Comparison of ENCODE assay signal across 8 cellular contexts in the genomic region with DNA sequence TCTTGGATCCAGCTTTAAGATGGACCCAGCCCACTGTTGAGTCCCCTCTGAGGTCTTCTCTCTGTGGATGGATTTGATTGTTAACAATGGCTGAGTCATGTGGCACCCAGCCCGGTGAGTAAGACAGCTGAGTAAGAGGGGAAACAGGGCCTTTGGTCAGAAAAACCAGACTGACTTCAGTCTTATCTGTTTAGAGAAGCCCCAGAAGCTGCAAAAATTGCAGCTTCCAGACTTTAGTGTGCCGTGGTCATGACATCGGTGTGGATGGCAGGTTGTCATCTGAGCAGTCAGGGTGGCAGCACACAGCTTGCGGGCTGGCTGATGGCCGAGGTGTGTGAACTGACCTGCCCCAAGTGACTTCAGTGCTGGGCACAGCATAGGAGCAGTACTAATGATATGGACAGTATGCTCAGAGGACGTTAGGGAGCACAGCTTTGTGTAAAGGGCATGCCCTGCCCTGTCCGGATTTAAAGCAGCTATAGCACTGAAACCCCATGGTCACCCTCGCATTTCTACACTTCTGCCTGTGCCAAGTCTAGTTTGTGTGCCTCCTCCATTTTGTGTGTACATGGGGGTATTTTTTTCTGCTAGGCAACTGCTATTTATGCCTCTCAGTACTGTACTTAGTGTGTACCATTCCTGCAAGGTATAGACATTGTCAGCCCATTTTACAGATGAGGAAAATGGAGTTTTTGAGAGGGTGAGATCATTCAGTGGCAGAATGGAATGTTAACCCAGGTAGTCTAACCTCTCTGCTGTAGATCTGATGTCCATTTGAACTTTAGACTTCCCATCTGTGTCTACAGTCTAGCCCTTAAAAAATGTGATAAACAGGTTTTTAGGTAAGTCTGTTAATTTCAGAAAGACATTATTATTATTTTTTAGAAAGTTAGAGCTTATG. TPM values are rescaled to one million over a fixed set of nuclear protein-coding genes. Genes with fewer than 3 reads are reported as not detected.
DNase-seq lines count a peak whose midpoint lies in the region; ATAC-seq and TF ChIP-seq lines count a peak whose summit lies in the region.

No MANE protein-coding gene starts in this region.

- 0 out of 2 replicates have a peak, but pooled peaks have one; percentile 1 for TF ChIP-seq RAD21 in Ishikawa (IDR thresholded peaks at IDR 0.05; ENCODE audit: low read depth)

- H3K27me3 ChIP-seq in adrenal gland: no peaks in the 10 kb centered on the region
- H3K27me3 ChIP-seq in right atrium auricular region: no peaks in the 10 kb centered on the region
- no peaks in the 10 kb centered on the region for H3K27me3 ChIP-seq in gastrocnemius medialis

- peak; percentile 74; the same call in 1 of the 2 replicates for TF ChIP-seq EP300 in Ishikawa (IDR thresholded peaks at IDR 0.05; ENCODE audit: borderline replicate concordance)

- peak; percentile 98 for DNase-seq in EH (ENCODE audit: low read depth)
- DNase-seq in adrenal gland: peak; percentile 87 to 96 (median 95)
- DNase-seq in right atrium auricular region (ENCODE audit: low spot score): peak; percentile 92
- peak; percentile 50 to 65 for DNase-seq in gastrocnemius medialis
- no peak for DNase-seq in NCI-H2171 (lab: John Stamatoyannopoulos, UW)
- no peak for DNase-seq in D341Med (ENCODE audit: low spot score)

- H3K36me3 ChIP-seq in adrenal gland (replicated peaks in 1 of 2) (no peaks in the 10 kb centered on the region), right atrium auricular region (no peaks in the 10 kb centered on the region), gastrocnemius medialis (no peaks in the 10 kb centered on the region)

- intact Hi-C loops in adrenal gland (cut with DNase I): no loop called here
- intact Hi-C loops in gastrocnemius medialis (cut with DNase I; ENCODE audit: low total_unique reads): no loop called here

- H3K9me3 ChIP-seq in adrenal gland (replicated peaks in 1 of 3) (no peaks in the 10 kb centered on the region), right atrium auricular region (no peaks in the 10 kb centered on the region), gastrocnemius medialis (no peaks in the 10 kb centered on the region)

- TF ChIP-seq CTCF in adrenal gland (IDR thresholded peaks at IDR 0.05) (no peak), right atrium auricular region (IDR thresholded peaks at IDR 0.05) (no peak), gastrocnemius medialis (IDR thresholded peaks at IDR 0.05 in 4 of 5, conservative IDR thresholded peaks at IDR 0.05 in 1 of 5) (no peak)

- H3K4me1 ChIP-seq in adrenal gland (replicated peaks in 1 of 2): peaks cover 42 to 61% of the 10 kb centered on the region in 2 donors
- H3K4me1 ChIP-seq in right atrium auricular region: peaks cover 0 to 53% of the 10 kb centered on the region in 2 donors
- peaks cover 6% of the 10 kb centered on the region in 2 donors for H3K4me1 ChIP-seq in gastrocnemius medialis

- 22 to 27% (median 25%) methylated on average over 6 to 8 of the region's 8 CpGs for WGBS in adrenal gland, 4 donors

- no peak overlapping the region for H3K4me3 ChIP-seq in adrenal gland
- H3K4me3 ChIP-seq in right atrium auricular region: no peak overlapping the region
- H3K4me3 ChIP-seq in gastrocnemius medialis: no peak overlapping the region

- TF ChIP-seq POLR2A in adrenal gland (IDR thresholded peaks at IDR 0.05) (peak in 1 of 2 donors; percentile 73), gastrocnemius medialis (IDR thresholded peaks at IDR 0.05) (no peak)

- in situ Hi-C loops in gastrocnemius medialis (cut with MboI; ENCODE audit: low sequenced_read_pairs in 4 of 4): no loop called here

- peak; percentile 51 to 67 for ATAC-seq in gastrocnemius medialis
- ATAC-seq in GM21526 (IDR thresholded peaks at IDR 0.05; ENCODE audit: low FRiP score, unreplicated experiment): no peak

- peak overlapping the region; percentile 61 to 91 (median 83) for H3K27ac ChIP-seq in adrenal gland
- H3K27ac ChIP-seq in right atrium auricular region: peak overlapping the region; percentile 62 to 64
- H3K27ac ChIP-seq in gastrocnemius medialis: peak overlapping the region; percentile 19 to 74 (median 54)

TF ChIP-seq in Ishikawa, 13 proteins besides CTCF, POLR2A, EP300 and RAD21:
- TF ChIP-seq CEBPB (IDR thresholded peaks at IDR 0.05): peak; percentile 17; the same call in 1 of the 2 replicates
- 0 out of 2 replicates have a peak, but pooled peaks have one; percentile 20 for TF ChIP-seq TEAD4 (IDR thresholded peaks at IDR 0.05)
- no peak for TF ChIP-seq EGR1 (IDR thresholded peaks at IDR 0.05)
- TF ChIP-seq YY1 (IDR thresholded peaks at IDR 0.05; ENCODE audit: low read depth): no peak; the same call in 1 of the 2 replicates
- peak; percentile 60 for TF ChIP-seq USF1 (IDR thresholded peaks at IDR 0.05)
- no peak for TF ChIP-seq REST (IDR thresholded peaks at IDR 0.05; ENCODE audit: low read depth)
- TF ChIP-seq ZBTB7A (IDR thresholded peaks at IDR 0.05; ENCODE audit: low read depth): peak; percentile 63; the same call in 1 of the 2 replicates
- TF ChIP-seq, protein P1, sequence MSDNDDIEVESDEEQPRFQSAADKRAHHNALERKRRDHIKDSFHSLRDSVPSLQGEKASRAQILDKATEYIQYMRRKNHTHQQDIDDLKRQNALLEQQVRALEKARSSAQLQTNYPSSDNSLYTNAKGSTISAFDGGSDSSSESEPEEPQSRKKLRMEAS (IDR thresholded peaks at IDR 0.05): no peak
- no peak for TF ChIP-seq TAF1 (IDR thresholded peaks at IDR 0.05; ENCODE audit: low read depth)
- TF ChIP-seq NFIC (IDR thresholded peaks at IDR 0.05): peak; percentile 91
- peak; percentile 57 for TF ChIP-seq TCF12 (IDR thresholded peaks at IDR 0.05; ENCODE audit: low read depth)
- TF ChIP-seq FOXM1 (IDR thresholded peaks at IDR 0.05; ENCODE audit: borderline replicate concordance, low read depth): no peak
- no peak for TF ChIP-seq CREB1 (IDR thresholded peaks at IDR 0.05; ENCODE audit: low read depth)

RNA-seq across cellular contexts. Expression of gene FLNB, which starts 44.4 kb away (rescaled TPM):
- total RNA-seq in adrenal gland: 100 to 1,000 TPM in 6 of 8 donors, 10 to 100 TPM in 2; 84.6 to 278 (median 120) TPM
- 100 to 1,000 TPM in 2 of 3 donors, 10 to 100 TPM in 1; 94.9 to 174 (median 138) TPM for polyA plus RNA-seq in adrenal gland
- total RNA-seq in right atrium auricular region: 10 to 100 TPM; 37.6 to 59.6 TPM
- 10 to 100 TPM; 10.9 to 21.5 (median 12.0) TPM for total RNA-seq in gastrocnemius medialis

Comparison
In these comparisons a context has a peak if more than half of its experiments do, and no peak if none do; other contexts are left out.
1. DNase-seq: peak in EH (single experiment), adrenal gland (7 of 7), right atrium auricular region (single experiment) and gastrocnemius medialis (2 of 2); none in NCI-H2171 (single experiment) and D341Med (single experiment).
2. Peak in every context shown above with its lines, with median percentiles within 50 percentile points of each other: H3K27ac ChIP-seq.